Comparison of ENCODE assay signal across 12 cellular contexts in the genomic region with DNA sequence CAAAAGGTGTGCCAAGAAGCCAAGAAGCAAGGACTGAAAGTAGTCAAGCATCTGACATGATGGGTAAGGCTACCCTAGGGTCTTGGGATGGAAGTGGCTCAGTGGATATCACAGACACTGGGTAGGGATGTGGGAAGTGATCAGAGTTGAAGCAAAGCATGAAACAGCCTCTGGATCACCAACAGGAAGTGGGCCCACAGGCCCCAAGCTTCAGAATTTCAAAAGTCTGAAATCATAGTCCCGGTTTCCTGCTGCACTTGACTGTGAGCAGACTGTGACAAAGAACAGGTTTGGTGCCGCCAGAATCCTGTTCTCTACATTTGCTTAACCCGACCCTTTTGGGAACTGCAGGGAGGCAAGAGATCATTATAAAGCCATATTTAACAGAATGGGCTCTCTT. TPM values are rescaled to one million over a fixed set of nuclear protein-coding genes. Genes with fewer than 3 reads are reported as not detected.
A peak's percentile ranks its signal among the peaks of the same experiment; 100 is the strongest.
DNase-seq lines count a peak whose midpoint lies in the region; ATAC-seq and TF ChIP-seq lines count a peak whose summit lies in the region.
"Had no signal": no experiment of that assay in that cellular context is flagged by ENCODE, and none has a peak within 500 bp of the region (broad histone marks: within the 10 kb centered on the region; RNA-seq: fewer than 3 reads in every experiment).

No MANE protein-coding gene starts in this region.

- peaks cover 69% of the 10 kb centered on the region for H3K36me3 Mint-ChIP-seq in T-helper 1 cell treated with Interleukin-12 subunit alpha and Interleukin-12 subunit beta and Interleukin-4 antibody, amounts not matched to agents 30 μg/mL and 1 μg/mL, for 36 hours (ENCODE audit: low read depth)
- peaks cover 36% of the 10 kb centered on the region for H3K36me3 Mint-ChIP-seq in MCF 10A (ENCODE audit: insufficient read depth, unreplicated experiment)

- H3K4me3 Mint-ChIP-seq in T-helper 1 cell treated with Interleukin-12 subunit alpha and Interleukin-12 subunit beta and Interleukin-4 antibody, amounts not matched to agents 30 μg/mL and 1 μg/mL, for 36 hours: no peak overlapping the region
- H3K4me3 Mint-ChIP-seq in MCF 10A (ENCODE audit: unreplicated experiment): no peak overlapping the region

- H2AFZ ChIP-seq in ACC112 (ENCODE audit: low read length, unreplicated experiment): no peak overlapping the region

- no TSS peak for BruUV-seq in MCF 10A (replicated peaks; lab: Mats Ljungman, UMichigan)

- CTCF ChIA-PET in MCF 10A (lab: Yijun Ruan, JAX): no interaction called here

- H3K4me3 ChIP-seq in ACC112 (ENCODE audit: low read depth, low read length): no peak overlapping the region
- H3K4me3 ChIP-seq in GM12865 (ENCODE audit: low read depth, low read length): no peak overlapping the region
- H3K4me3 ChIP-seq: BLaER1, gastrocnemius medialis, psoas muscle had no signal

- no peaks in the 10 kb centered on the region for H3K27me3 ChIP-seq in ACC112 (ENCODE audit: insufficient read depth, low read length)
- H3K27me3 ChIP-seq: BLaER1, gastrocnemius medialis had no signal

- no peaks in the 10 kb centered on the region for H3K79me2 ChIP-seq in ACC112 (ENCODE audit: control insufficient read depth, insufficient read depth, low read length, unreplicated experiment)

- POLR2A ChIA-PET in MCF 10A (lab: Yijun Ruan, JAX): no interaction called here

- DNase-seq in GM12865 (ENCODE audit: low read depth) (peak; percentile 60), epithelial cell of prostate (ENCODE audit: low read depth, low spot score) (no peak), GM19240 (ENCODE audit: insufficient read length, low spot score) (no peak), MCF 10A (ENCODE audit: unreplicated experiment) (no peak), putamen (ENCODE audit: low spot score) (no peak)
- DNase-seq: gastrocnemius medialis, NCI-H446 treated with DMSO at 0.1 percent for 48 hours, psoas muscle had no signal

- peaks cover 86% of the 10 kb centered on the region for H3K36me3 ChIP-seq in ACC112 (ENCODE audit: insufficient read depth, low read length)

- peaks cover 36% of the 10 kb centered on the region for H3K4me1 Mint-ChIP-seq in T-helper 1 cell treated with Interleukin-12 subunit alpha and Interleukin-12 subunit beta and Interleukin-4 antibody, amounts not matched to agents 30 μg/mL and 1 μg/mL, for 36 hours (ENCODE audit: low read depth)
- H3K4me1 Mint-ChIP-seq in MCF 10A (ENCODE audit: insufficient read depth, unreplicated experiment): peaks cover 18% of the 10 kb centered on the region

- H3K9me3 Mint-ChIP-seq in T-helper 1 cell treated with Interleukin-12 subunit alpha and Interleukin-12 subunit beta and Interleukin-4 antibody, amounts not matched to agents 30 μg/mL and 1 μg/mL, for 36 hours: no peaks in the 10 kb centered on the region
- H3K9me3 Mint-ChIP-seq in MCF 10A (ENCODE audit: unreplicated experiment): no peaks in the 10 kb centered on the region

- H3K4me1 ChIP-seq in ACC112 (ENCODE audit: control insufficient read depth, insufficient read depth, low read length, unreplicated experiment): peaks cover 11% of the 10 kb centered on the region
- H3K4me1 ChIP-seq: BLaER1, gastrocnemius medialis, psoas muscle had no signal

- peak overlapping the region; percentile 81 for H3K27ac Mint-ChIP-seq in T-helper 1 cell treated with Interleukin-12 subunit alpha and Interleukin-12 subunit beta and Interleukin-4 antibody, amounts not matched to agents 30 μg/mL and 1 μg/mL, for 36 hours
- no peak overlapping the region for H3K27ac Mint-ChIP-seq in MCF 10A (ENCODE audit: low read depth, unreplicated experiment)

- peak overlapping the region; percentile 9; the same call in 1 of the 2 replicates for H3K27ac ChIP-seq in ACC112 (ENCODE audit: low read depth, low read length)
- peak overlapping the region; percentile 3 for H3K27ac ChIP-seq in epithelial cell of prostate
- H3K27ac ChIP-seq: BLaER1, gastrocnemius medialis, psoas muscle had no signal

- intact Hi-C loops in MCF 10A (cut with micrococcal nuclease): no loop called here

- TF ChIP-seq CTCF in GM12865 (IDR thresholded peaks at IDR 0.05; ENCODE audit: insufficient read depth, low read depth, low read length, missing control alignments) (no peak), MCF 10A (IDR thresholded peaks at IDR 0.05; ENCODE audit: unreplicated experiment) (no peak)

- no peaks in the 10 kb centered on the region for H3K27me3 Mint-ChIP-seq in T-helper 1 cell treated with Interleukin-12 subunit alpha and Interleukin-12 subunit beta and Interleukin-4 antibody, amounts not matched to agents 30 μg/mL and 1 μg/mL, for 36 hours (ENCODE audit: low read depth)
- no peaks in the 10 kb centered on the region for H3K27me3 Mint-ChIP-seq in MCF 10A (ENCODE audit: insufficient read depth, unreplicated experiment)

- no peak for ATAC-seq in HG02798 (IDR thresholded peaks at IDR 0.05; ENCODE audit: poor library complexity, unreplicated experiment)
- ATAC-seq: gastrocnemius medialis, psoas muscle had no signal

RNA-seq across cellular contexts. Expression of gene SP100, which starts 57.4 kb away (rescaled TPM):
- total RNA-seq in MCF 10A (2022): 54.5 and 56.9 TPM in 2 replicates
